1 cellular context compared by ENCODE assay signal in genomic region chr1:116230712-116231111, GRCh38.
TF ChIP-seq lines count a peak whose summit lies in the region.

No MANE protein-coding gene starts in this region.

TF ChIP-seq in HepG2, 621 proteins besides CTCF, POLR2A, EP300 and RAD21 (continued from another document):
- TF ChIP-seq TFAP4 (IDR thresholded peaks at IDR 0.05; ENCODE audit: borderline replicate concordance, low read depth) (peak; percentile 39; the same call in 1 of the 2 replicates), ZNF343 (CRISPR knock-in tag; IDR thresholded peaks at IDR 0.05) (no peak), RELA (CRISPR knock-in tag; IDR thresholded peaks at IDR 0.05) (no peak)
